Comparison of ENCODE assay signal across 28 cellular contexts in genomic region chr15:56763496-56763895, GRCh38. TPM values are rescaled to one million over a fixed set of nuclear protein-coding genes. Genes with fewer than 3 reads are reported as not detected.
DNase-seq lines count a peak whose midpoint lies in the region; ATAC-seq and TF ChIP-seq lines count a peak whose summit lies in the region.
"Had no signal": no experiment of that assay in that cellular context is flagged by ENCODE, and none has a peak within 500 bp of the region (broad histone marks: within the 10 kb centered on the region; RNA-seq: fewer than 3 reads in every experiment).

No MANE protein-coding gene starts in this region.

- H3K27ac ChIP-seq in left lung = peak overlapping the region in 1 of 2 donors; percentile 4
- peak overlapping the region; percentile 1 for H3K27ac ChIP-seq in suprapubic skin
- H3K27ac ChIP-seq in spleen = peak overlapping the region in 1 of 8 donors; percentile 19
- H3K27ac ChIP-seq: KMS-11, parathyroid adenoma, right atrium auricular region, thoracic aorta had no signal

- peak; percentile 58 for DNase-seq in HT-29 (ENCODE audit: low spot score)
- DNase-seq in dermis blood vessel endothelial cell = peak; percentile 44
- DNase-seq in left lung = no peak
- DNase-seq in suprapubic skin (ENCODE audit: low spot score in 2 of 2) = no peak
- no peak for DNase-seq in spleen
- no peak for DNase-seq in NCI-H748 treated with DMSO at 0.1 percent for 48 hours (lab: John Stamatoyannopoulos, UW)
- DNase-seq: activated CD4-positive, alpha-beta T cell treated with anti-CD3 and anti-CD28 coated beads for 36 hours; activated T-cell treated with anti-CD3 and anti-CD28 coated beads for 4 hours; aorta; C1 segment of cervical spinal cord; caudate nucleus; DMS79 treated with DMSO at 0.1 percent for 48 hours; kidney glomerular epithelial cell; mammary epithelial cell; NCI-H1417 treated with DMSO at 0.1 percent for 48 hours; NCI-H2081 treated with DMSO at 0.1 percent for 48 hours; NCI-H226; nephron progenitor cell; stimulated activated CD4-positive, alpha-beta T cell treated with anti-CD3 and anti-CD28 coated beads, Interleukin-15, amount 100 ng/mL, for 24 hours; stimulated activated naive B cell treated with anti-CD40 and anti-IgM and Interleukin-4, amounts not matched to agents 10 μg/mL and 1 μg/mL and 100 μg/mL, for 72 hours; T-helper 1 cell had no signal

- H3K4me1 ChIP-seq in left lung = peaks cover 0 to 27% of the 10 kb centered on the region in 2 donors
- peaks cover 46% of the 10 kb centered on the region for H3K4me1 ChIP-seq in suprapubic skin
- H3K4me1 ChIP-seq in spleen = peaks cover 0 to 21% (median 4%) of the 10 kb centered on the region in 6 donors
- H3K4me1 ChIP-seq: parathyroid adenoma had no signal

- intact Hi-C loops in left lung (cut with DNase I) (no loop called here), spleen (cut with DNase I; ENCODE audit: low total_unique reads) (no loop called here)

- TF ChIP-seq CTCF in left lung (IDR thresholded peaks at IDR 0.05) = no peak
- no peak for TF ChIP-seq CTCF in suprapubic skin (IDR thresholded peaks at IDR 0.05)
- no peak for TF ChIP-seq CTCF in spleen (IDR thresholded peaks at IDR 0.05 in 8 of 11, conservative IDR thresholded peaks at IDR 0.05 in 3 of 11)

- H3K9me3 ChIP-seq in left lung (no peaks in the 10 kb centered on the region), suprapubic skin (no peaks in the 10 kb centered on the region), spleen (no peaks in the 10 kb centered on the region)
- H3K9me3 ChIP-seq: HAP-1, right atrium auricular region, thoracic aorta had no signal

- peak; percentile 36 for ATAC-seq in left lung
- ATAC-seq in HG03354 (IDR thresholded peaks at IDR 0.05; ENCODE audit: poor library complexity, severe bottlenecking, unreplicated experiment) = no peak
- ATAC-seq: activated CD4-positive, alpha-beta T cell treated with anti-CD3 and anti-CD28 coated beads for 36 hours; activated naive CD4-positive, alpha-beta T cell treated with anti-CD3 and anti-CD28 coated beads, Interleukin-2, amount 50 U/mL, for 72 hours; stimulated activated naive B cell treated with anti-CD40 and anti-IgM and Interleukin-4, amounts not matched to agents 10 μg/mL and 1 μg/mL and 100 μg/mL, for 72 hours had no signal

- no peak for TF ChIP-seq POLR2A in suprapubic skin (IDR thresholded peaks at IDR 0.05)
- TF ChIP-seq POLR2A in spleen (IDR thresholded peaks at IDR 0.05) = no peak

- 80% methylated on average over 1 of the region's 1 CpG for WGBS in suprapubic skin
- WGBS in spleen, 5 donors = 62 to 91% (median 73%) methylated on average over 1 of the region's 1 CpG

- no peak for TF ChIP-seq EP300 in suprapubic skin (IDR thresholded peaks at IDR 0.05)

- H3K36me3 ChIP-seq in left lung = no peaks in the 10 kb centered on the region
- no peaks in the 10 kb centered on the region for H3K36me3 ChIP-seq in suprapubic skin
- no peaks in the 10 kb centered on the region for H3K36me3 ChIP-seq in spleen
- H3K36me3 ChIP-seq: HAP-1, right atrium auricular region, thoracic aorta had no signal

- H3K4me3 ChIP-seq in left lung = no peak overlapping the region
- no peak overlapping the region for H3K4me3 ChIP-seq in suprapubic skin
- H3K4me3 ChIP-seq in spleen = no peak overlapping the region
- H3K4me3 ChIP-seq: HAP-1, right atrium auricular region, thoracic aorta had no signal

- H3K27me3 ChIP-seq in left lung = no peaks in the 10 kb centered on the region
- H3K27me3 ChIP-seq in suprapubic skin = no peaks in the 10 kb centered on the region
- H3K27me3 ChIP-seq in spleen (replicated peaks in 1 of 7) = no peaks in the 10 kb centered on the region
- H3K27me3 ChIP-seq: right atrium auricular region had no signal

RNA-seq across cellular contexts. Expression of gene ZNF280D, which starts 30.2 kb away (rescaled TPM):
- total RNA-seq in HT-29 (2014; rRNA removed; shearing (Covaris generic)) = 8.5 and 8.7 TPM in 2 replicates
- total RNA-seq in dermis blood vessel endothelial cell = 25.7 and 37.9 TPM in 2 replicates
- total RNA-seq in left lung = 10 to 100 TPM; 34.3 to 37.4 TPM
- total RNA-seq in suprapubic skin = 10 to 100 TPM; 27.4 to 59.3 (median 37.3) TPM
- 10 to 100 TPM; 34.7 to 71.3 (median 55.0) TPM for total RNA-seq in spleen
- polyA plus RNA-seq in spleen = 10 to 100 TPM; 15.5 to 19.3 (median 16.3) TPM

Comparison
In these comparisons a context has a peak if more than half of its experiments do, and no peak if none do; other contexts are left out.
1. DNase-seq: peak in HT-29 (single experiment) and dermis blood vessel endothelial cell (single experiment); none in left lung (0 of 2), suprapubic skin (0 of 2), spleen (single experiment) and NCI-H748 treated with DMSO at 0.1 percent for 48 hours (single experiment).